ENCODE assay signal across 1 cellular context in genomic region chr7:40597517-40597916, GRCh38.
TF ChIP-seq lines count a peak whose summit lies in the region.

No MANE protein-coding gene starts in this region.

TF ChIP-seq in IMR-90, 13 proteins besides CTCF, POLR2A, EP300 and RAD21 (continued from another document):
- no peak for TF ChIP-seq USF2 (IDR thresholded peaks at IDR 0.05; ENCODE audit: low read depth, low read length)
- no peak for TF ChIP-seq ELK1 (IDR thresholded peaks at IDR 0.05; ENCODE audit: borderline replicate concordance, low read depth, low read length)
